ENCODE assay signal across 10 cellular contexts in the genomic region with DNA sequence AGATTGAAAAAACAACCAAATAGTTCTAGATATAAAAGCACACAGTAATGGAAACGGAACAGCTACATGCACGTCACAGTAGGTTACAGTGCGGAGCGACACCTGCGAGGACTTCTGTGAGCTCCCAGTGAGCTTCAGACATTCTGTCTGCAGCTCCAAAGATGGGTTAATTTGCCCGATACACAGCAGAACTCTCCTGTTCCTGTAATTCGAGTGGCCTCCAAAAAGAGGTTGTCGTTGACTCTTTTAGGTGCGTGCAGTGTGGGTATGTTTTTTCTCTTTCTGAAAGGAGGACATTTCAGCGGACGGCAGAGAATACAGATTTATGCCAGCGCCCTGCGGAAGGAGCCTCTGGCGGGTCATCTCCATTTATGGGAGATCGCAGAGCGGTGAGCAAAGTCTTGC. TPM values are rescaled to one million over a fixed set of nuclear protein-coding genes. Genes with fewer than 3 reads are reported as not detected.
DNase-seq lines count a peak whose midpoint lies in the region; ATAC-seq and TF ChIP-seq lines count a peak whose summit lies in the region.
"Had no signal": no experiment of that assay in that cellular context is flagged by ENCODE, and none has a peak within 500 bp of the region (broad histone marks: within the 10 kb centered on the region; RNA-seq: fewer than 3 reads in every experiment).

No MANE protein-coding gene starts in this region.

- H3K4me3 ChIP-seq in CD4-positive, alpha-beta memory T cell (ENCODE audit: low read length in 2 of 2): peak overlapping the region in 1 of 2 donors; percentile 29
- peak overlapping the region; percentile 43 for H3K4me3 ChIP-seq in HFF-Myc (replicated peaks; ENCODE audit: low read depth, low read length)
- peak overlapping the region in 1 of 2 experiments; percentile 52 for H3K4me3 ChIP-seq in mesenchymal stem cell (ENCODE audit: insufficient read depth in 1 of 2, low read depth in 1 of 2, low read length in 2 of 2)

- H3K4ac ChIP-seq in mesenchymal stem cell (ENCODE audit: low read depth in 1 of 2, low read length in 2 of 2): no peak overlapping the region

- peak overlapping the region; percentile 45 to 84 (median 78) for H3K4me3 Mint-ChIP-seq in CD4-positive, alpha-beta memory T cell
- peak overlapping the region; percentile 71 for H3K4me3 Mint-ChIP-seq in activated naive CD8-positive, alpha-beta T cell

- 3% methylated on average over 16 of the region's 16 CpGs for WGBS in mesenchymal stem cell

- no peak overlapping the region for H3K14ac ChIP-seq in mesenchymal stem cell (ENCODE audit: low read length in 2 of 2)

- peak overlapping the region; percentile 58 for H3K4me2 ChIP-seq in mesenchymal stem cell (ENCODE audit: low read length, poor library complexity, severe bottlenecking)

- no peak overlapping the region for H4K8ac ChIP-seq in mesenchymal stem cell (ENCODE audit: low read length)

- peaks cover 0 to 22% (median 3%) of the 10 kb centered on the region in 8 donors for H3K9me3 Mint-ChIP-seq in CD4-positive, alpha-beta memory T cell
- no peaks in the 10 kb centered on the region for H3K9me3 Mint-ChIP-seq in activated naive CD8-positive, alpha-beta T cell (ENCODE audit: low read depth)

- H3K27ac ChIP-seq in CD4-positive, alpha-beta memory T cell (ENCODE audit: low read depth, low read length): no peak overlapping the region
- H3K27ac ChIP-seq in mesenchymal stem cell (ENCODE audit: low read length, poor library complexity, severe bottlenecking): no peak overlapping the region

- H3K36me3 ChIP-seq in CD4-positive, alpha-beta memory T cell (ENCODE audit: insufficient read depth, low read length): no peaks in the 10 kb centered on the region
- no peaks in the 10 kb centered on the region for H3K36me3 ChIP-seq in mesenchymal stem cell (ENCODE audit: control insufficient read depth in 1 of 2, insufficient read depth in 2 of 2, low read depth in 1 of 2, low read length in 2 of 2)

- H3K36me3 Mint-ChIP-seq in CD4-positive, alpha-beta memory T cell: peaks cover 3 to 8% of the 10 kb centered on the region in 2 donors
- peaks cover 2% of the 10 kb centered on the region for H3K36me3 Mint-ChIP-seq in activated naive CD8-positive, alpha-beta T cell

- POLR2A ChIA-PET in CD4-positive, alpha-beta memory T cell (lab: Charles Lee; ENCODE audit: partially characterized antibody): interaction anchor here (0.6 to 3.6 kb wide), 7 partner anchors 19 to 435 kb away, joined by 3 to 15 read pairs (median 6); partner anchors contain the start of genes ZNF200 and ZNF263

- no peak overlapping the region for H2BK5ac ChIP-seq in mesenchymal stem cell (ENCODE audit: low read depth, low read length, poor library complexity, severe bottlenecking)

- no peak overlapping the region for H2BK120ac ChIP-seq in mesenchymal stem cell (ENCODE audit: low read depth, low read length)

- H3K4me1 Mint-ChIP-seq in CD4-positive, alpha-beta memory T cell: peaks cover 15 to 48% (median 30%) of the 10 kb centered on the region in 4 donors
- H3K4me1 Mint-ChIP-seq in activated naive CD8-positive, alpha-beta T cell (ENCODE audit: low read depth): peaks cover 37% of the 10 kb centered on the region

- H3K18ac ChIP-seq in mesenchymal stem cell (ENCODE audit: low read depth in 1 of 2, low read length in 2 of 2): no peak overlapping the region

- H3K27me3 ChIP-seq in CD4-positive, alpha-beta memory T cell (ENCODE audit: insufficient read depth, low read length): peaks cover 69% of the 10 kb centered on the region
- peaks cover 12 to 48% of the 10 kb centered on the region in 2 experiments for H3K27me3 ChIP-seq in mesenchymal stem cell (ENCODE audit: control insufficient read depth in 1 of 2, insufficient read depth in 1 of 2, low read length in 2 of 2)

- no peaks in the 10 kb centered on the region for H3K9me3 ChIP-seq in CD4-positive, alpha-beta memory T cell (ENCODE audit: control insufficient read depth in 1 of 2, low read length in 2 of 2)
- H3K9me3 ChIP-seq in mesenchymal stem cell (ENCODE audit: control insufficient read depth, low read length): no peaks in the 10 kb centered on the region

- no peak overlapping the region for H3K23ac ChIP-seq in mesenchymal stem cell (ENCODE audit: low read length in 2 of 2)

- H4K91ac ChIP-seq in mesenchymal stem cell (ENCODE audit: low read length): no peak overlapping the region

- DNase-seq in CD4-positive, alpha-beta memory T cell: peak in 4 of 5 donors; percentile 45 to 55 (median 48)
- DNase-seq in HFF-Myc (ENCODE audit: extremely low read depth, low read depth): no peak
- no peak for DNase-seq in mesenchymal stem cell
- no peak for DNase-seq in EL
- no peak for DNase-seq in COLO829 (ENCODE audit: low spot score)
- DNase-seq: NCI-H1092 treated with DMSO at 0.1 percent for 48 hours had no signal

- no peak overlapping the region for H2AK5ac ChIP-seq in mesenchymal stem cell (ENCODE audit: low read length, severe bottlenecking)

- peaks cover 50 to 53% of the 10 kb centered on the region in 2 donors for H3K27me3 Mint-ChIP-seq in CD4-positive, alpha-beta memory T cell
- peaks cover 33% of the 10 kb centered on the region for H3K27me3 Mint-ChIP-seq in activated naive CD8-positive, alpha-beta T cell

- H3K27ac Mint-ChIP-seq in CD4-positive, alpha-beta memory T cell: peak overlapping the region; percentile 18 to 86 (median 79)
- peak overlapping the region; percentile 66 for H3K27ac Mint-ChIP-seq in activated naive CD8-positive, alpha-beta T cell

- no peak overlapping the region for H2AFZ ChIP-seq in mesenchymal stem cell (ENCODE audit: low read depth, low read length)

- intact Hi-C loops in CD4-positive, alpha-beta memory T cell (cut with micrococcal nuclease): loop anchor here (2.0 kb wide), 2 partner anchors 24 to 44 kb away; partner anchors contain the start of gene ZNF200

- ATAC-seq in esophagus mucosa (no peak), GM21825 (IDR thresholded peaks at IDR 0.05; ENCODE audit: unreplicated experiment) (no peak)

- H2BK12ac ChIP-seq in mesenchymal stem cell (ENCODE audit: low read length in 2 of 2): no peak overlapping the region

- H2BK15ac ChIP-seq in mesenchymal stem cell (ENCODE audit: low read depth, poor library complexity, severe bottlenecking): no peak overlapping the region

- no peak overlapping the region for H3K9ac ChIP-seq in mesenchymal stem cell (ENCODE audit: low read length)

- TF ChIP-seq CTCF in HFF-Myc (IDR thresholded peaks at IDR 0.05; ENCODE audit: low read depth, low read length, missing control alignments): no peak

- peaks cover 44% of the 10 kb centered on the region for H3K4me1 ChIP-seq in CD4-positive, alpha-beta memory T cell (ENCODE audit: insufficient read depth, low read length)
- H3K4me1 ChIP-seq in mesenchymal stem cell (ENCODE audit: control insufficient read depth, insufficient read depth, low read depth, low read length): peaks cover 22% of the 10 kb centered on the region

- no peaks in the 10 kb centered on the region for H3K79me1 ChIP-seq in mesenchymal stem cell (replicated peaks; ENCODE audit: low read length, poor library complexity, severe bottlenecking)

- CTCF ChIA-PET in CD4-positive, alpha-beta memory T cell (lab: Charles Lee; ENCODE audit: partially characterized antibody): interaction anchor here (0.6 to 0.7 kb wide), 2 partner anchors 10 to 76 kb away, joined by 3 read pairs; no protein-coding TSS in a partner anchor

RNA-seq across cellular contexts. Expression of gene OR1F1, which starts 2.9 kb away (rescaled TPM):
- total RNA-seq in CD4-positive, alpha-beta memory T cell: under 1 TPM; 0.49 to 0.97 TPM
- not detected for polyA plus RNA-seq in CD4-positive, alpha-beta memory T cell
- 0.28 TPM for polyA plus RNA-seq in mesenchymal stem cell (2013, experiment 1 of 2)
- 0.21 TPM for polyA plus RNA-seq in mesenchymal stem cell (2013, experiment 2 of 2)
- total RNA-seq in esophagus mucosa: not detected
- polyA plus RNA-seq: esophagus had no signal

RNA-seq across cellular contexts. Expression of gene ZNF200, which starts 44.0 kb away (rescaled TPM):
- total RNA-seq in CD4-positive, alpha-beta memory T cell: 10 to 100 TPM; 27.7 to 29.2 TPM
- 10 to 100 TPM in 1 of 2 donors, 1 to 10 TPM in 1; 6.7 to 11.6 TPM for polyA plus RNA-seq in CD4-positive, alpha-beta memory T cell
- 4.7 TPM for polyA plus RNA-seq in mesenchymal stem cell (2013, experiment 1 of 2)
- 4.2 TPM for polyA plus RNA-seq in mesenchymal stem cell (2013, experiment 2 of 2)
- total RNA-seq in esophagus mucosa: 4.1 TPM

RNA-seq across cellular contexts. Expression of gene ZNF213, which starts 56.1 kb away (rescaled TPM):
- total RNA-seq in CD4-positive, alpha-beta memory T cell: 10 to 100 TPM; 14.1 to 14.5 TPM
- polyA plus RNA-seq in CD4-positive, alpha-beta memory T cell: 1 to 10 TPM in 1 of 2 donors, under 1 TPM in 1; 0.67 to 3.2 TPM
- polyA plus RNA-seq in mesenchymal stem cell (2013, experiment 1 of 2): 6.1 TPM
- 5.7 TPM for polyA plus RNA-seq in mesenchymal stem cell (2013, experiment 2 of 2)
- 9.7 TPM for total RNA-seq in esophagus mucosa

Comparison
In these comparisons a context has a peak if more than half of its experiments do, and no peak if none do; other contexts are left out.
1. DNase-seq: peak in CD4-positive, alpha-beta memory T cell (4 of 5); none in HFF-Myc (single experiment), mesenchymal stem cell (single experiment), EL (single experiment) and COLO829 (single experiment).